ENCODE assay signal across 9 cellular contexts in the genomic region with DNA sequence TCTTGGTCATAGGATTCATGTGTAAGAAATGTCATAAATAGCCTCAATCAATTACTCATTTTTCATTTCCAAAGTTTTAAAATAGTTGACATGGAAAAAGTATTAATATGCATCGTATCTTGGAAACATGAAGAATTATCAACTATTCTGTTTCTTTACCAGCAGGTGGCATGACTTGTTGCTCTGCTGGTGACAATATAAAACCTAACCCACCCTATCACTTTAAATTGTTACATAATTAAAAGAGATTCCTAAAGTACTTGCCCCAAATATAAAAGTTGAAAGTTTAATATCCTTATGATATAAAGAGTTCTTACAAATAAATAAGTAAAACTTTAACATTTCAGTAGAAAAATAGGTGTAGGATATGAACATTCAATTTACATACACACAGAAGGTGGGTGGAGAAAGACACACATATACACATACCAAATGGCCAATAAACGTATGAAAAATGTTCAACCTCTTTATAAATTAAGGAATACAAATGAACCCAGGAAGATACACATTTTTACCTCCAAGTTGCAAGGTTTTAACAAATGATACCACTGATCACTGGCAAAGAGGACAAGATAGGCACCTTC. TPM values are rescaled to one million over a fixed set of nuclear protein-coding genes. Genes with fewer than 3 reads are reported as not detected.
DNase-seq lines count a peak whose midpoint lies in the region; ATAC-seq, FAIRE-seq and TF ChIP-seq lines count a peak whose summit lies in the region.
"Had no signal": no experiment of that assay in that cellular context is flagged by ENCODE, and none has a peak within 500 bp of the region (broad histone marks: within the 10 kb centered on the region; RNA-seq: fewer than 3 reads in every experiment).

No MANE protein-coding gene starts in this region.

- no peaks in the 10 kb centered on the region for H3K79me2 ChIP-seq in DOHH2 (ENCODE audit: control insufficient read depth, low read length)
- no peaks in the 10 kb centered on the region for H3K79me2 ChIP-seq in MM.1S (ENCODE audit: low read length)

- no peak overlapping the region for H3K4me3 ChIP-seq in DOHH2 (ENCODE audit: low read length)
- H3K4me3 ChIP-seq in MM.1S (ENCODE audit: low read length) = no peak overlapping the region

- no peak overlapping the region for H3K4me3 Mint-ChIP-seq in neural crest cell
- H3K4me3 Mint-ChIP-seq in activated T-helper 17 cell treated with anti-CD3 and anti-CD28 coated beads, Interleukin-2, amount 50 U/mL, for 72 hours = no peak overlapping the region

- H3K27ac Mint-ChIP-seq in neural crest cell (ENCODE audit: unreplicated experiment) = no peak overlapping the region
- H3K27ac Mint-ChIP-seq in activated T-helper 17 cell treated with anti-CD3 and anti-CD28 coated beads, Interleukin-2, amount 50 U/mL, for 72 hours = no peak overlapping the region

- H3K9me3 ChIP-seq in DOHH2 (ENCODE audit: control insufficient read depth, insufficient read depth, low read length) (no peaks in the 10 kb centered on the region), MM.1S (replicated peaks; ENCODE audit: insufficient read depth, low read length) (no peaks in the 10 kb centered on the region)

- H3K4me1 ChIP-seq in DOHH2 (ENCODE audit: control insufficient read depth, low read length) (no peaks in the 10 kb centered on the region), MM.1S (ENCODE audit: low read length) (no peaks in the 10 kb centered on the region)

- ATAC-seq in GM21576 (IDR thresholded peaks at IDR 0.05; ENCODE audit: unreplicated experiment) = no peak
- ATAC-seq in activated T-helper 17 cell treated with anti-CD3 and anti-CD28 coated beads, Interleukin-2, amount 50 U/mL, for 72 hours (replicated peaks) = no peak

- H2AFZ ChIP-seq in MM.1S (ENCODE audit: low read length) = no peak overlapping the region

- H3F3A ChIP-seq in DOHH2 (ENCODE audit: control insufficient read depth, insufficient read depth) = no peaks in the 10 kb centered on the region
- no peaks in the 10 kb centered on the region for H3F3A ChIP-seq in MM.1S (ENCODE audit: insufficient read depth, low read length)

- H3K36me3 Mint-ChIP-seq in neural crest cell (ENCODE audit: low read depth) = peaks cover 7% of the 10 kb centered on the region
- H3K36me3 Mint-ChIP-seq in activated T-helper 17 cell treated with anti-CD3 and anti-CD28 coated beads, Interleukin-2, amount 50 U/mL, for 72 hours (ENCODE audit: low read depth) = peaks cover 5% of the 10 kb centered on the region

- H3K9me2 ChIP-seq in DOHH2 (replicated peaks; ENCODE audit: control insufficient read depth, low read length) (no peaks in the 10 kb centered on the region), MM.1S (replicated peaks; ENCODE audit: insufficient read depth, low read length) (no peaks in the 10 kb centered on the region)

- peaks cover 22% of the 10 kb centered on the region for H3K27me3 ChIP-seq in DOHH2 (ENCODE audit: control insufficient read depth, low read length)
- H3K27me3 ChIP-seq in MM.1S (replicated peaks; ENCODE audit: insufficient read depth, low read length) = no peaks in the 10 kb centered on the region

- DNase-seq in MM.1S = peak; percentile 17
- no peak for DNase-seq in neural crest cell (ENCODE audit: low read depth, low spot score)
- no peak for DNase-seq in NCI-H1105 treated with DMSO at 0.1 percent for 48 hours (lab: John Stamatoyannopoulos, UW)
- DNase-seq in anterior cingulate cortex (lab: John Stamatoyannopoulos, UW) = no peak
- DNase-seq: cerebellar nuclear complex had no signal

- peak; percentile 56 for TF ChIP-seq CTCF in DOHH2 (IDR thresholded peaks at IDR 0.05; ENCODE audit: low read depth, low read length, poor library complexity, severe bottlenecking)
- peak; percentile 59 for TF ChIP-seq CTCF in MM.1S (IDR thresholded peaks at IDR 0.05; ENCODE audit: low read length)
- peak; percentile 70 for TF ChIP-seq CTCF in neural crest cell (conservative IDR thresholded peaks at IDR 0.05)

- no peaks in the 10 kb centered on the region for H3K27me3 Mint-ChIP-seq in neural crest cell (ENCODE audit: low read depth)
- H3K27me3 Mint-ChIP-seq in activated T-helper 17 cell treated with anti-CD3 and anti-CD28 coated beads, Interleukin-2, amount 50 U/mL, for 72 hours = peaks cover 33% of the 10 kb centered on the region

- H3K27ac ChIP-seq in DOHH2 (ENCODE audit: low read depth, low read length) (no peak overlapping the region), MM.1S (ENCODE audit: low read length) (no peak overlapping the region)

- FAIRE-seq in colon (lab: Jason Lieb, UNC) = peak; percentile 31

- H3K4me1 Mint-ChIP-seq in neural crest cell = peaks cover 60% of the 10 kb centered on the region
- peaks cover 10% of the 10 kb centered on the region for H3K4me1 Mint-ChIP-seq in activated T-helper 17 cell treated with anti-CD3 and anti-CD28 coated beads, Interleukin-2, amount 50 U/mL, for 72 hours

- no peak overlapping the region for H3K9ac ChIP-seq in MM.1S (ENCODE audit: low read length)

- no peaks in the 10 kb centered on the region for H3K9me3 Mint-ChIP-seq in neural crest cell
- H3K9me3 Mint-ChIP-seq in activated T-helper 17 cell treated with anti-CD3 and anti-CD28 coated beads, Interleukin-2, amount 50 U/mL, for 72 hours = no peaks in the 10 kb centered on the region

- peak overlapping the region; percentile 8; the same call in 1 of the 2 replicates for H3K4me2 ChIP-seq in DOHH2 (ENCODE audit: low read length)
- no peak overlapping the region for H3K4me2 ChIP-seq in MM.1S (ENCODE audit: low read depth, low read length)

- no peaks in the 10 kb centered on the region for H4K20me1 ChIP-seq in DOHH2 (ENCODE audit: control insufficient read depth, insufficient read depth, low read depth, low read length)
- H4K20me1 ChIP-seq in MM.1S (ENCODE audit: insufficient read depth, low read length) = no peaks in the 10 kb centered on the region

- H3K36me3 ChIP-seq in DOHH2 (ENCODE audit: control insufficient read depth, low read length) (no peaks in the 10 kb centered on the region), MM.1S (replicated peaks; ENCODE audit: insufficient read depth, low read length) (no peaks in the 10 kb centered on the region)

RNA-seq across cellular contexts. Expression of a gene that starts 30.6 kb away (rescaled TPM):
- total RNA-seq in neural crest cell = 256 and 266 TPM in 2 replicates
- total RNA-seq in activated T-helper 17 cell treated with anti-CD3 and anti-CD28 coated beads, Interleukin-2, amount 50 U/mL, for 72 hours = under 1 TPM; 0.04 to 0.11 TPM

Comparison
In these comparisons a context has a peak if more than half of its experiments do, and no peak if none do; other contexts are left out.
1. RNA of a gene that starts 30.6 kb away (total RNA-seq): 256 to 266 TPM in neural crest cell; 0.04 to 0.11 TPM in activated T-helper 17 cell treated with anti-CD3 and anti-CD28 coated beads, Interleukin-2, amount 50 U/mL, for 72 hours; every median in the first group is over 100 times any median in the second.
2. Peak in every context shown above with its lines, with median percentiles within 50 percentile points of each other: CTCF ChIP-seq.